In genomic region chr2:113197347-113198047, GRCh38 we compare ENCODE assay signal across 1 cellular context.
TF ChIP-seq lines count a peak whose summit lies in the region.

No MANE protein-coding gene starts in this region.

TF ChIP-seq in liver, 16 proteins besides CTCF, POLR2A, EP300 and RAD21 (continued from another document):
- TF ChIP-seq YY1 (IDR thresholded peaks at IDR 0.05) (no peak), JUND (IDR thresholded peaks at IDR 0.05) (no peak), FOXA1 (IDR thresholded peaks at IDR 0.05) (no peak), RXRA (IDR thresholded peaks at IDR 0.05) (no peak), REST (IDR thresholded peaks at IDR 0.05) (no peak), HNF4A (conservative IDR thresholded peaks at IDR 0.05) (no peak), EGR1 (IDR thresholded peaks at IDR 0.05; ENCODE audit: low read depth in 2 of 2) (no peak), ATF3 (IDR thresholded peaks at IDR 0.05) (no peak), TAF1 (conservative IDR thresholded peaks at IDR 0.05) (no peak), ZBTB33 (IDR thresholded peaks at IDR 0.05) (no peak), NR2F2 (IDR thresholded peaks at IDR 0.05) (no peak)
TF ChIP-seq in liver: peak in this region for 0.
